18 cellular contexts compared by ENCODE assay signal in the genomic region with DNA sequence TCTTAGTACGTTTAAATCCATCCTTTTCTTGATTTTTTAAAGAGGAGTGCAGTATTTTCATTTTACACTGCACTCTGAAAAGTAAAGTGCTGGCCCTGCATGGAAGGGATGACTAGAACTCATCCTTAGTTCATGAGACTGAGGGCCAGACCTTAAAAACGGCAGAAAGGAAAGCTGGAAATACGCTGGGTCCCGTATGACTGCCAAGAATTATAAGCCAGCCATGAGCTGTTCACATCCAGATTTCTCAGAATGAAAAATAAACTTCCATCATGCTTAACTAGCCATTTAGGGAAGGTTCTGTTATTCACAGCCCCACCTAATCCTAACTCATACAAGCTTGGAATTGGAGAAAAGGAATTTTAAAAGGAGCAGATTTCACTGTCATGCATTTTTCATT.
"Had no signal": no experiment of that assay in that cellular context is flagged by ENCODE, and none has a peak within 500 bp of the region (broad histone marks: within the 10 kb centered on the region; RNA-seq: fewer than 3 reads in every experiment).

No MANE protein-coding gene starts in this region.

- H3K9me3 Mint-ChIP-seq: activated CD4-positive, alpha-beta memory T cell treated with anti-CD3 and anti-CD28 coated beads, Interleukin-2, amount 10 ng/mL, durations not matched to agents 7 days and 5 days; activated naive CD8-positive, alpha-beta T cell treated with anti-CD3 and anti-CD28 coated beads, Interleukin-2, amount 10 ng/mL, durations not matched to agents 7 days and 5 days had no signal

- H3K27ac Mint-ChIP-seq: activated CD4-positive, alpha-beta memory T cell treated with anti-CD3 and anti-CD28 coated beads, Interleukin-2, amount 10 ng/mL, durations not matched to agents 7 days and 5 days; activated CD4-positive, alpha-beta T cell treated with anti-CD3 and anti-CD28 coated beads for 36 hours; activated CD8-positive, alpha-beta memory T cell treated with anti-CD3 and anti-CD28 coated beads, Interleukin-2, amount 10 ng/mL, durations not matched to agents 7 days and 5 days; activated naive CD8-positive, alpha-beta T cell treated with anti-CD3 and anti-CD28 coated beads, Interleukin-2, amount 10 ng/mL, durations not matched to agents 7 days and 5 days; brain; progenitor cell of endocrine pancreas; WTC11 had no signal

- H3K4me1 Mint-ChIP-seq: activated CD4-positive, alpha-beta memory T cell treated with anti-CD3 and anti-CD28 coated beads, Interleukin-2, amount 10 ng/mL, durations not matched to agents 7 days and 5 days; activated CD4-positive, alpha-beta T cell treated with anti-CD3 and anti-CD28 coated beads for 36 hours; activated CD8-positive, alpha-beta memory T cell treated with anti-CD3 and anti-CD28 coated beads, Interleukin-2, amount 10 ng/mL, durations not matched to agents 7 days and 5 days; activated naive CD8-positive, alpha-beta T cell treated with anti-CD3 and anti-CD28 coated beads, Interleukin-2, amount 10 ng/mL, durations not matched to agents 7 days and 5 days; brain; neural crest cell; WTC11 had no signal

- H3K4me3 ChIP-seq: dorsolateral prefrontal cortex, tibial nerve had no signal

- H3K9me3 ChIP-seq: tibial nerve had no signal

- H3K36me3 Mint-ChIP-seq: activated CD8-positive, alpha-beta memory T cell treated with anti-CD3 and anti-CD28 coated beads, Interleukin-2, amount 10 ng/mL, durations not matched to agents 7 days and 5 days; activated naive CD8-positive, alpha-beta T cell treated with anti-CD3 and anti-CD28 coated beads, Interleukin-2, amount 10 ng/mL, durations not matched to agents 7 days and 5 days; brain; WTC11 had no signal

- ATAC-seq: activated CD4-positive, alpha-beta T cell treated with anti-CD3 and anti-CD28 coated beads for 36 hours; activated CD8-positive, alpha-beta memory T cell treated with anti-CD3 and anti-CD28 coated beads, Interleukin-2, amount 10 ng/mL, durations not matched to agents 7 days and 5 days; stimulated activated naive CD8-positive, alpha-beta T cell treated with anti-CD3 and anti-CD28 coated beads, Interleukin-15, Interleukin-2, amounts not matched to agents 100 U/mL and 50 U/mL, for 24 hours; WTC11 had no signal

- H3K27me3 Mint-ChIP-seq: activated CD4-positive, alpha-beta memory T cell treated with anti-CD3 and anti-CD28 coated beads, Interleukin-2, amount 10 ng/mL, durations not matched to agents 7 days and 5 days; activated CD4-positive, alpha-beta T cell treated with anti-CD3 and anti-CD28 coated beads for 36 hours; activated CD8-positive, alpha-beta memory T cell treated with anti-CD3 and anti-CD28 coated beads, Interleukin-2, amount 10 ng/mL, durations not matched to agents 7 days and 5 days; activated naive CD8-positive, alpha-beta T cell treated with anti-CD3 and anti-CD28 coated beads, Interleukin-2, amount 10 ng/mL, durations not matched to agents 7 days and 5 days; brain; progenitor cell of endocrine pancreas had no signal

- H3K4me3 Mint-ChIP-seq: activated CD4-positive, alpha-beta memory T cell treated with anti-CD3 and anti-CD28 coated beads, Interleukin-2, amount 10 ng/mL, durations not matched to agents 7 days and 5 days; activated CD4-positive, alpha-beta T cell treated with anti-CD3 and anti-CD28 coated beads for 36 hours; activated CD8-positive, alpha-beta memory T cell treated with anti-CD3 and anti-CD28 coated beads, Interleukin-2, amount 10 ng/mL, durations not matched to agents 7 days and 5 days; activated naive CD8-positive, alpha-beta T cell treated with anti-CD3 and anti-CD28 coated beads, Interleukin-2, amount 10 ng/mL, durations not matched to agents 7 days and 5 days; brain; neural crest cell; WTC11 had no signal

- H3K27me3 ChIP-seq: tibial nerve had no signal

- H3K27ac ChIP-seq: dorsolateral prefrontal cortex, tibial nerve had no signal

- H3K36me3 ChIP-seq: tibial nerve had no signal

- H3K4me1 ChIP-seq: tibial nerve had no signal

- DNase-seq: activated CD4-positive, alpha-beta memory T cell treated with anti-CD3 and anti-CD28 coated beads, Interleukin-2, amount 10 ng/mL, durations not matched to agents 7 days and 5 days; activated CD4-positive, alpha-beta T cell treated with anti-CD3 and anti-CD28 coated beads for 36 hours; activated CD8-positive, alpha-beta memory T cell treated with anti-CD3 and anti-CD28 coated beads, Interleukin-2, amount 10 ng/mL, durations not matched to agents 7 days and 5 days; activated naive CD4-positive, alpha-beta T cell treated with Interleukin-2 at 50 U/mL for 16 hours; activated naive CD8-positive, alpha-beta T cell treated with anti-CD3 and anti-CD28 coated beads, Interleukin-2, amount 10 ng/mL, durations not matched to agents 7 days and 5 days; amygdala; central memory CD4-positive, alpha-beta T cell; dorsolateral prefrontal cortex; hypothalamus; stimulated activated CD4-positive, alpha-beta T cell treated with anti-CD3 and anti-CD28 coated beads, Interleukin-2, amount 100 ng/mL, for 24 hours; stimulated activated naive CD8-positive, alpha-beta T cell treated with anti-CD3 and anti-CD28 coated beads, Interleukin-15, Interleukin-2, amounts not matched to agents 100 U/mL and 50 U/mL, for 24 hours; SW 1271; T-helper 2 cell had no signal
